37 cellular contexts compared by ENCODE assay signal in genomic region chr16:19563377-19563776, GRCh38.
"Had no signal": no experiment of that assay in that cellular context is flagged by ENCODE, and none has a peak within 500 bp of the region (broad histone marks: within the 10 kb centered on the region; RNA-seq: fewer than 3 reads in every experiment).

No MANE protein-coding gene starts in this region.

- DNase-seq: activated B cell treated with CpG ODN at 0.5 μM for 24 hours; activated CD4-positive, alpha-beta memory T cell treated with anti-CD3 and anti-CD28 coated beads, Interleukin-2, amount 10 ng/mL, durations not matched to agents 7 days and 5 days; activated CD4-positive, alpha-beta T cell treated with anti-CD3 and anti-CD28 coated beads for 48 hours; activated CD4-positive, alpha-beta T cell treated with anti-CD3 and anti-CD28 coated beads, Interleukin-2, amount 10 ng/mL, durations not matched to agents 7 days and 5 days; activated CD4-positive, alpha-beta T cell treated with anti-CD3 and anti-CD28 coated beads, Interleukin-2, amount 50 U/mL, for 48 hours; activated CD4-positive, CD25-positive, alpha-beta regulatory T cell treated with anti-CD3 and anti-CD28 coated beads, Interleukin-2, amount 50 U/mL, for 72 hours; activated CD8-positive, alpha-beta memory T cell treated with anti-CD3 and anti-CD28 coated beads for 24 hours; activated CD8-positive, alpha-beta memory T cell treated with anti-CD3 and anti-CD28 coated beads, Interleukin-2, amount 10 ng/mL, durations not matched to agents 7 days and 5 days; activated CD8-positive, alpha-beta memory T cell treated with anti-CD3 and anti-CD28 coated beads, Interleukin-2, amount 50 U/mL, for 48 hours; activated CD8-positive, alpha-beta T cell treated with anti-CD3 and anti-CD28 coated beads, Interleukin-2, amount 10 ng/mL, durations not matched to agents 7 days and 5 days; activated effector memory CD4-positive, alpha-beta T cell treated with Interleukin-2 at 50 U/mL for 16 hours; activated gamma-delta T cell; activated naive CD4-positive, alpha-beta T cell treated with anti-CD3 and anti-CD28 coated beads, Interleukin-2, amount 10 ng/mL, durations not matched to agents 7 days and 5 days; activated naive CD4-positive, alpha-beta T cell treated with Interleukin-2 at 50 U/mL for 16 hours; activated naive CD8-positive, alpha-beta T cell treated with anti-CD3 and anti-CD28 coated beads, Interleukin-2, amount 10 ng/mL, durations not matched to agents 7 days and 5 days; activated naive CD8-positive, alpha-beta T cell treated with anti-CD3 and anti-CD28 coated beads, Interleukin-2, amount 50 U/mL, for 24 hours; activated T-cell treated with anti-CD3 and anti-CD28 coated beads, Interleukin-2, amount 50 U/mL, for 1 hour; activated T-cell treated with anti-CD3 and anti-CD28 coated beads, Interleukin-2, amount 50 U/mL, for 4 hours; activated T-cell treated with anti-CD3 and anti-CD28 coated beads, Interleukin-2, amount 50 U/mL, for 72 hours; aorta; body of pancreas; brain microvascular endothelial cell; caudate nucleus; cerebellar nuclear complex; SW 1271; T-helper 1 cell; T-helper 2 cell; T-helper 9 cell had no signal

- H3K27ac ChIP-seq: body of pancreas, brain microvascular endothelial cell, cardiac muscle cell, VCaP had no signal

- H3K27me3 Mint-ChIP-seq: activated B cell treated with CpG ODN at 0.5 μM for 24 hours; activated CD4-positive, alpha-beta memory T cell treated with anti-CD3 and anti-CD28 coated beads, Interleukin-2, amount 10 ng/mL, durations not matched to agents 7 days and 5 days; activated CD4-positive, alpha-beta T cell treated with anti-CD3 and anti-CD28 coated beads, Interleukin-2, amount 10 ng/mL, durations not matched to agents 7 days and 5 days; activated CD8-positive, alpha-beta memory T cell treated with anti-CD3 and anti-CD28 coated beads, Interleukin-2, amount 10 ng/mL, durations not matched to agents 7 days and 5 days; activated naive CD4-positive, alpha-beta T cell treated with anti-CD3 and anti-CD28 coated beads, Interleukin-2, amount 10 ng/mL, durations not matched to agents 7 days and 5 days; activated naive CD4-positive, alpha-beta T cell treated with anti-CD3 and anti-CD28 coated beads, Interleukin-2, amount 50 U/mL, for 24 hours; activated naive CD8-positive, alpha-beta T cell; activated naive CD8-positive, alpha-beta T cell treated with anti-CD3 and anti-CD28 coated beads, Interleukin-2, amount 10 ng/mL, durations not matched to agents 7 days and 5 days; activated naive CD8-positive, alpha-beta T cell treated with anti-CD3 and anti-CD28 coated beads, Interleukin-2, amount 50 U/mL, for 24 hours; central memory CD8-positive, alpha-beta T cell had no signal

- H3K27ac Mint-ChIP-seq: activated B cell treated with CpG ODN at 0.5 μM for 24 hours; activated CD4-positive, alpha-beta memory T cell treated with anti-CD3 and anti-CD28 coated beads, Interleukin-2, amount 10 ng/mL, durations not matched to agents 7 days and 5 days; activated CD4-positive, alpha-beta T cell treated with anti-CD3 and anti-CD28 coated beads, Interleukin-2, amount 10 ng/mL, durations not matched to agents 7 days and 5 days; activated CD8-positive, alpha-beta memory T cell treated with anti-CD3 and anti-CD28 coated beads, Interleukin-2, amount 10 ng/mL, durations not matched to agents 7 days and 5 days; activated CD8-positive, alpha-beta T cell treated with anti-CD3 and anti-CD28 coated beads, Interleukin-2, amount 10 ng/mL, durations not matched to agents 7 days and 5 days; activated naive CD4-positive, alpha-beta T cell treated with anti-CD3 and anti-CD28 coated beads, Interleukin-2, amount 10 ng/mL, durations not matched to agents 7 days and 5 days; activated naive CD4-positive, alpha-beta T cell treated with anti-CD3 and anti-CD28 coated beads, Interleukin-2, amount 50 U/mL, for 24 hours; activated naive CD8-positive, alpha-beta T cell; activated naive CD8-positive, alpha-beta T cell treated with anti-CD3 and anti-CD28 coated beads, Interleukin-2, amount 10 ng/mL, durations not matched to agents 7 days and 5 days; activated naive CD8-positive, alpha-beta T cell treated with anti-CD3 and anti-CD28 coated beads, Interleukin-2, amount 50 U/mL, for 24 hours; activated T-cell treated with anti-CD3 and anti-CD28 coated beads, Interleukin-2, amount 50 U/mL, for 72 hours; activated T-helper 1 cell treated with anti-CD3 and anti-CD28 coated beads, Interleukin-12 subunit alpha, Interleukin-12 subunit beta, Interleukin-2, Interleukin-4 antibody, amounts not matched to agents 30 ng/mL and 10 ng/mL and 1 ng/mL, durations not matched to agents 14 hours and 24 hours and 36 hours; activated T-helper 2 cell treated with anti-CD3 and anti-CD28 coated beads, Interferon-gamma antibody, Interleukin-2, Interleukin-4, amounts not matched to agents 10 μg/mL and 5 μg/mL and 100 μg/mL, durations not matched to agents 14 hours and 24 hours and 36 hours; T-helper 1 cell treated with Interleukin-12 subunit alpha and Interleukin-12 subunit beta and Interleukin-4 antibody, amounts not matched to agents 30 μg/mL and 1 μg/mL, for 36 hours; T-helper 2 cell treated with Interferon-gamma antibody and Interleukin-4, amounts not matched to agents 5 μg/mL and 100 μg/mL, for 36 hours had no signal

- H3K9me3 Mint-ChIP-seq: activated CD4-positive, alpha-beta memory T cell treated with anti-CD3 and anti-CD28 coated beads, Interleukin-2, amount 10 ng/mL, durations not matched to agents 7 days and 5 days; activated naive CD4-positive, alpha-beta T cell treated with anti-CD3 and anti-CD28 coated beads, Interleukin-2, amount 50 U/mL, for 24 hours; activated naive CD8-positive, alpha-beta T cell treated with anti-CD3 and anti-CD28 coated beads, Interleukin-2, amount 50 U/mL, for 24 hours; central memory CD8-positive, alpha-beta T cell had no signal

- H3K4me3 Mint-ChIP-seq: activated B cell treated with CpG ODN at 0.5 μM for 24 hours; activated CD4-positive, alpha-beta memory T cell treated with anti-CD3 and anti-CD28 coated beads, Interleukin-2, amount 10 ng/mL, durations not matched to agents 7 days and 5 days; activated CD4-positive, alpha-beta T cell treated with anti-CD3 and anti-CD28 coated beads, Interleukin-2, amount 10 ng/mL, durations not matched to agents 7 days and 5 days; activated CD8-positive, alpha-beta memory T cell treated with anti-CD3 and anti-CD28 coated beads, Interleukin-2, amount 10 ng/mL, durations not matched to agents 7 days and 5 days; activated CD8-positive, alpha-beta T cell treated with anti-CD3 and anti-CD28 coated beads, Interleukin-2, amount 10 ng/mL, durations not matched to agents 7 days and 5 days; activated naive CD4-positive, alpha-beta T cell treated with anti-CD3 and anti-CD28 coated beads, Interleukin-2, amount 10 ng/mL, durations not matched to agents 7 days and 5 days; activated naive CD4-positive, alpha-beta T cell treated with anti-CD3 and anti-CD28 coated beads, Interleukin-2, amount 50 U/mL, for 24 hours; activated naive CD8-positive, alpha-beta T cell; activated naive CD8-positive, alpha-beta T cell treated with anti-CD3 and anti-CD28 coated beads, Interleukin-2, amount 10 ng/mL, durations not matched to agents 7 days and 5 days; activated naive CD8-positive, alpha-beta T cell treated with anti-CD3 and anti-CD28 coated beads, Interleukin-2, amount 50 U/mL, for 24 hours; activated T-cell treated with anti-CD3 and anti-CD28 coated beads, Interleukin-2, amount 50 U/mL, for 4 hours; activated T-cell treated with anti-CD3 and anti-CD28 coated beads, Interleukin-2, amount 50 U/mL, for 72 hours; activated T-helper 1 cell treated with anti-CD3 and anti-CD28 coated beads, Interleukin-12 subunit alpha, Interleukin-12 subunit beta, Interleukin-2, Interleukin-4 antibody, amounts not matched to agents 30 ng/mL and 10 ng/mL and 1 ng/mL, durations not matched to agents 14 hours and 24 hours and 36 hours; central memory CD8-positive, alpha-beta T cell; T-helper 1 cell treated with Interleukin-12 subunit alpha and Interleukin-12 subunit beta and Interleukin-4 antibody, amounts not matched to agents 30 μg/mL and 1 μg/mL, for 36 hours; T-helper 2 cell treated with Interferon-gamma antibody and Interleukin-4, amounts not matched to agents 5 μg/mL and 100 μg/mL, for 36 hours had no signal

- ATAC-seq: activated CD8-positive, alpha-beta memory T cell treated with anti-CD3 and anti-CD28 coated beads, Interleukin-2, amount 10 ng/mL, durations not matched to agents 7 days and 5 days; activated CD8-positive, alpha-beta T cell treated with anti-CD3 and anti-CD28 coated beads, Interleukin-2, amount 10 ng/mL, durations not matched to agents 7 days and 5 days; activated naive CD8-positive, alpha-beta T cell treated with anti-CD3 and anti-CD28 coated beads, Interleukin-2, amount 50 U/mL, for 24 hours; activated T-cell treated with anti-CD3 and anti-CD28 coated beads, Interleukin-2, amount 50 U/mL, for 4 hours; activated T-cell treated with anti-CD3 and anti-CD28 coated beads, Interleukin-2, amount 50 U/mL, for 72 hours; body of pancreas had no signal
